1 cellular context compared by ENCODE assay signal in the genomic region with DNA sequence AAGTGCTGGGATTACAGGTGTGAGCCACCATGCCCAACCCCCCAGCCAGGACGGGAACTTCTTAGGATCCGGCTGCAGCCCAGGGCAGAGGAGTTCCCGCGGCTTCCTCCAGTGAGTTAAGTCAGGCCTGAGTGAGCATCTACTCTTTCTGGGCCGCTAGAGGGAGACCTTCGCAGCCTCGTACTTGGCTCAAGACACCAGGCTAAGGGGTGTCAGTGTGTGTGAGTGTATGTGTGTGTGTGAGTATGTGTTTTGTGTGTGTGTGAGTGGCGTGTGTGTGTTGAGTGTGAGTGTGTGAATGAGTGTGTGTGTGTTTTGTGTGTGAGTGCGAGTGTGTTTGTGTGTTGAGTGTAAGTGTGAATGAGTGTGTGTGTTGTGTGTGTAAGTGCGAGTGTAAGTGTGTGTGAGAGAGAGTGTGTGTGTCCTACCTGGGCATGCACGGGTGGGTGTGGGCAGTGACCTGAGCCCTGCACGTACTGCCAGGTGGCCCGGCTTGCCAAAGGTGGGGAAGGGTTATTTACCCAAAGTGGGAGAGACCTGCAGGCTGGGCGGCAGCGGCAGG.
TF ChIP-seq lines count a peak whose summit lies in the region.

No MANE protein-coding gene starts in this region.

TF ChIP-seq in HEK293, 187 proteins besides CTCF, POLR2A, EP300 and RAD21 (continued from another document):
- TF ChIP-seq ZNF394 (tag by site-specific recombination; IDR thresholded peaks at IDR 0.05; ENCODE audit: borderline replicate concordance) (no peak; the same call in 1 of the 2 replicates), ZFHX2 (tag by site-specific recombination; conservative IDR thresholded peaks at IDR 0.05) (peak; percentile 61), ZNF747 (tag by site-specific recombination; IDR thresholded peaks at IDR 0.05) (no peak), ZFP69B (tag by site-specific recombination; IDR thresholded peaks at IDR 0.05) (peak; percentile 85), ZBTB20 (tag by site-specific recombination; IDR thresholded peaks at IDR 0.05) (no peak; the same call in 1 of the 2 replicates), GLIS1 (tag by site-specific recombination; IDR thresholded peaks at IDR 0.05) (peak; percentile 51), ZNF558 (tag by site-specific recombination; IDR thresholded peaks at IDR 0.05) (no peak), ZNF391 (tag by site-specific recombination; IDR thresholded peaks at IDR 0.05; ENCODE audit: borderline replicate concordance, low read depth) (peak; percentile 91; the same call in 1 of the 2 replicates), ZNF24 (tag by site-specific recombination; IDR thresholded peaks at IDR 0.05) (no peak), REPIN1 (tag by site-specific recombination; IDR thresholded peaks at IDR 0.05; ENCODE audit: low read depth) (no peak), KLF8 (tag by site-specific recombination; IDR thresholded peaks at IDR 0.05) (peak; percentile 39; the same call in 1 of the 2 replicates), ZNF785 (tag by site-specific recombination; IDR thresholded peaks at IDR 0.05) (peak; percentile 98)
- TF ChIP-seq, protein P1, sequence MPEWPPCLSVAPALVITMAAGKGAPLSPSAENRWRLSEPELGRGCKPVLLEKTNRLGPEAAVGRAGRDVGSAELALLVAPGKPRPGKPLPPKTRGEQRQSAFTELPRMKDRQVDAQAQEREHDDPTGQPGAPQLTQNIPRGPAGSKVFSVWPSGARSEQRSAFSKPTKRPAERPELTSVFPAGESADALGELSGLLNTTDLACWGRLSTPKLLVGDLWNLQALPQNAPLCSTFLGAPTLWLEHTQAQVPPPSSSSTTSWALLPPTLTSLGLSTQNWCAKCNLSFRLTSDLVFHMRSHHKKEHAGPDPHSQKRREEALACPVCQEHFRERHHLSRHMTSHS (tag by site-specific recombination; IDR thresholded peaks at IDR 0.05): peak; percentile 69; the same call in 1 of the 2 replicates
- TF ChIP-seq, protein P2, sequence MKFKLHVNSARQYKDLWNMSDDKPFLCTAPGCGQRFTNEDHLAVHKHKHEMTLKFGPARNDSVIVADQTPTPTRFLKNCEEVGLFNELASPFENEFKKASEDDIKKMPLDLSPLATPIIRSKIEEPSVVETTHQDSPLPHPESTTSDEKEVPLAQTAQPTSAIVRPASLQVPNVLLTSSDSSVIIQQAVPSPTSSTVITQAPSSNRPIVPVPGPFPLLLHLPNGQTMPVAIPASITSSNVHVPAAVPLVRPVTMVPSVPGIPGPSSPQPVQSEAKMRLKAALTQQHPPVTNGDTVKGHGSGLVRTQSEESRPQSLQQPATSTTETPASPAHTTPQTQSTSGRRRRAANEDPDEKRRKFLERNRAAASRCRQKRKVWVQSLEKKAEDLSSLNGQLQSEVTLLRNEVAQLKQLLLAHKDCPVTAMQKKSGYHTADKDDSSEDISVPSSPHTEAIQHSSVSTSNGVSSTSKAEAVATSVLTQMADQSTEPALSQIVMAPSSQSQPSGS (tag by site-specific recombination; IDR thresholded peaks at IDR 0.05; ENCODE audit: low read depth): no peak
